In the genomic region with DNA sequence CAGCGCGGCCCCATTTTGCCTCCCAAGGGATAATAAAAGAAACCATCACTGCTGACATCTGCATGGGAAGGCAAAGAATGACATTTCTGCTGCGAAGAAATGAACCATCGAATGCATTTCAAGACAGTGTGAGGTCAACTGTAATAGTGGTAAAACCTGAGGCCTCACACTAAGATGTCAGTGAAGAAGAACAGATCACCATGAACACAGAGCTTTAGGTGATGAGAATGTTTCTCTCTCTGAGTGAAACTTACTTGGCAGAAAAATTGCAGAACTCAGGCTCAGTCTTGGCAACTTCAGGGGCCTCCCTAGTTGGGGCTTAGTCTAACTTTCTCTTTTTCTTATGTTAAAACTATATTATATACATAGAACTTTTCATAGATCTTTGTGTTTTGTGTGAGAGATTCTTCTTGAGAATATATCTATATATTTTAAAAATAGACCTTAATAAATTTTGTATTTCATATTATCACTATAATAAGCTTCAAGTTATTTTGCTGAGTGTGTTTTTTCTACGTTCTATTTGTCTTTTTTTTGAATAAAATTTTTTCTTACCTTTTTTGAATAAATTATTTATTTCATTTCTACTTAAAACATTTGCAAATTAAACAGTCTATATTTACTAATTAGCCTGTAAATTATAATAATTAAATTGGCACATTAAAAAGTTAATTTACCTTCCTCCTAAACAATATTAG, we compare ENCODE assay signal across 1 cellular context.
TF ChIP-seq lines count a peak whose summit lies in the region.

No MANE protein-coding gene starts in this region.

TF ChIP-seq in GM12878, 131 proteins besides CTCF, POLR2A, EP300 and RAD21 (continued from another document):
- no peak for TF ChIP-seq SIX5 (IDR thresholded peaks at IDR 0.05; ENCODE audit: low read depth, low read length, severe bottlenecking)
- TF ChIP-seq, protein P1, sequence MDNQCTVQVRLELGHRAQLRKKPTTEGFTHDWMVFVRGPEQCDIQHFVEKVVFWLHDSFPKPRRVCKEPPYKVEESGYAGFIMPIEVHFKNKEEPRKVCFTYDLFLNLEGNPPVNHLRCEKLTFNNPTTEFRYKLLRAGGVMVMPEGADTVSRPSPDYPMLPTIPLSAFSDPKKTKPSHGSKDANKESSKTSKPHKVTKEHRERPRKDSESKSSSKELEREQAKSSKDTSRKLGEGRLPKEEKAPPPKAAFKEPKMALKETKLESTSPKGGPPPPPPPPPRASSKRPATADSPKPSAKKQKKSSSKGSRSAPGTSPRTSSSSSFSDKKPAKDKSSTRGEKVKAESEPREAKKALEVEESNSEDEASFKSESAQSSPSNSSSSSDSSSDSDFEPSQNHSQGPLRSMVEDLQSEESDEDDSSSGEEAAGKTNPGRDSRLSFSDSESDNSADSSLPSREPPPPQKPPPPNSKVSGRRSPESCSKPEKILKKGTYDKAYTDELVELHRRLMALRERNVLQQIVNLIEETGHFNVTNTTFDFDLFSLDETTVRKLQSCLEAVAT (IDR thresholded peaks at IDR 0.05) = no peak
- no peak for TF ChIP-seq NFYA (IDR thresholded peaks at IDR 0.05; ENCODE audit: borderline replicate concordance, low read depth, low read length)
